Comparison of ENCODE assay signal across 23 cellular contexts in genomic region chr6:154737424-154737823, GRCh38. TPM values are rescaled to one million over a fixed set of nuclear protein-coding genes. Genes with fewer than 3 reads are reported as not detected.
A peak's percentile ranks its signal among the peaks of the same experiment; 100 is the strongest.
DNase-seq lines count a peak whose midpoint lies in the region; ATAC-seq lines count a peak whose summit lies in the region.
"Had no signal": no experiment of that assay in that cellular context is flagged by ENCODE, and none has a peak within 500 bp of the region (broad histone marks: within the 10 kb centered on the region; RNA-seq: fewer than 3 reads in every experiment).

No MANE protein-coding gene starts in this region.

- WGBS in trophoblast cell (ENCODE audit: extremely low coverage, insufficient coverage, insufficient read length): no CpG with 5 or more reads among the region's 9 CpGs

- H3K4me3 ChIP-seq in CD4-positive, alpha-beta memory T cell (ENCODE audit: low read length in 2 of 2): no peak overlapping the region
- H3K4me3 ChIP-seq in HUES6 (ENCODE audit: low read depth, low read length) (no peak overlapping the region), trophoblast cell (ENCODE audit: low read depth, low read length) (peak overlapping the region; percentile 45)
- H3K4me3 ChIP-seq: hepatocyte, left lung, SJSA1, smooth muscle cell, thoracic aorta had no signal

- no peak overlapping the region for H3K27ac ChIP-seq in CD4-positive, alpha-beta memory T cell (ENCODE audit: low read depth, low read length)
- H3K27ac ChIP-seq in HUES6 (ENCODE audit: low read depth, low read length) (0 out of 2 replicates have a peak overlapping the region, but pooled peaks have one; percentile 24), trophoblast cell (ENCODE audit: low read depth, low read length) (no peak overlapping the region)
- H3K27ac ChIP-seq: hepatocyte, HL-60, SJSA1, thoracic aorta, VCaP had no signal

- no peaks in the 10 kb centered on the region for H3K9me3 ChIP-seq in CD4-positive, alpha-beta memory T cell (ENCODE audit: control insufficient read depth in 1 of 2, low read length in 2 of 2)
- H3K9me3 ChIP-seq in HUES6 (ENCODE audit: control insufficient read depth, insufficient read depth, low read depth, low read length) (no peaks in the 10 kb centered on the region), trophoblast cell (ENCODE audit: insufficient read depth, low read depth, low read length) (no peaks in the 10 kb centered on the region)
- H3K9me3 ChIP-seq: left lung, SJSA1, thoracic aorta had no signal

- CTCF ChIA-PET in CD4-positive, alpha-beta memory T cell (lab: Charles Lee; ENCODE audit: partially characterized antibody): interaction anchor here (4.0 kb wide), 1 partner anchor 61 kb away, joined by 16 read pairs; no protein-coding TSS in a partner anchor

- H4K91ac ChIP-seq in trophoblast cell (ENCODE audit: low read depth, low read length): no peak overlapping the region

- H2BK12ac ChIP-seq in trophoblast cell (ENCODE audit: low read length): no peak overlapping the region

- no peak for DNase-seq in CD4-positive, alpha-beta memory T cell
- DNase-seq in trophoblast cell (no peak), SKM-1 (lab: John Stamatoyannopoulos, UW; ENCODE audit: unreplicated experiment) (no peak), OCI-M1 (lab: John Stamatoyannopoulos, UW) (no peak)
- DNase-seq: activated CD4-positive, alpha-beta T cell treated with anti-CD3 and anti-CD28 coated beads, Interleukin-2, amount 10 ng/mL, durations not matched to agents 7 days and 5 days; activated gamma-delta T cell; COR-L47; DMS79 treated with DMSO at 0.1 percent for 48 hours; immature natural killer cell; left lung; NCI-H1417; NCI-H524; stimulated activated CD4-positive, alpha-beta T cell treated with anti-CD3 and anti-CD28 coated beads, Interleukin-2, amount 100 ng/mL, for 48 hours; stimulated activated naive CD4-positive, alpha-beta T cell treated with Interleukin-2 at 50 U/mL for 16 hours had no signal

- no peak overlapping the region for H2BK5ac ChIP-seq in trophoblast cell (ENCODE audit: low read depth, low read length, poor library complexity)

- H3K36me3 ChIP-seq in CD4-positive, alpha-beta memory T cell (ENCODE audit: insufficient read depth, low read length): peaks cover 5% of the 10 kb centered on the region
- H3K36me3 ChIP-seq in HUES6 (ENCODE audit: control insufficient read depth, insufficient read depth, low read length): peaks cover 13% of the 10 kb centered on the region; the same call in 1 of the 2 replicates
- peaks cover 4 to 6% of the 10 kb centered on the region in 2 experiments for H3K36me3 ChIP-seq in trophoblast cell (ENCODE audit: control insufficient read depth in 1 of 2, insufficient read depth in 2 of 2, low read length in 2 of 2)
- H3K36me3 ChIP-seq: thoracic aorta had no signal

- H3K79me2 ChIP-seq in trophoblast cell (ENCODE audit: control insufficient read depth, insufficient read depth, low read length, poor library complexity): peaks cover 30% of the 10 kb centered on the region

- H3K4me1 Mint-ChIP-seq in CD4-positive, alpha-beta memory T cell: peaks cover 47 to 80% (median 66%) of the 10 kb centered on the region in 4 donors
- peaks cover 55% of the 10 kb centered on the region for H3K4me1 Mint-ChIP-seq in dendritic cell treated with granulocyte-macrophage colony-stimulating factor and Interleukin-4, amounts not matched to agents 40 ng/mL and 50 ng/mL, for 4 days (ENCODE audit: low read depth)

- H3K4ac ChIP-seq in trophoblast cell (ENCODE audit: low read depth, low read length): peak overlapping the region; percentile 89

- H3K4me3 Mint-ChIP-seq in CD4-positive, alpha-beta memory T cell: peak overlapping the region in 6 of 8 donors; percentile 20 to 70 (median 42)
- peak overlapping the region; percentile 30 for H3K4me3 Mint-ChIP-seq in dendritic cell treated with granulocyte-macrophage colony-stimulating factor and Interleukin-4, amounts not matched to agents 40 ng/mL and 50 ng/mL, for 4 days
- H3K4me3 Mint-ChIP-seq: activated CD4-positive, alpha-beta T cell treated with anti-CD3 and anti-CD28 coated beads, Interleukin-2, amount 10 ng/mL, durations not matched to agents 7 days and 5 days had no signal

- H3K4me2 ChIP-seq in trophoblast cell (ENCODE audit: low read length): no peak overlapping the region

- H2BK120ac ChIP-seq in trophoblast cell (ENCODE audit: insufficient read depth, low read length, poor library complexity): no peak overlapping the region

- peak overlapping the region; percentile 5 for H2AFZ ChIP-seq in trophoblast cell (ENCODE audit: insufficient read depth, low read length, poor library complexity)
- H2AFZ ChIP-seq: hepatocyte had no signal

- intact Hi-C loops in CD4-positive, alpha-beta memory T cell (cut with micrococcal nuclease): loop anchor here (10.0 kb wide), 2 partner anchors 493 to 1733 kb away; partner anchors contain the start of gene MTRF1L
- intact Hi-C loops in dendritic cell treated with granulocyte-macrophage colony-stimulating factor and Interleukin-4, amounts not matched to agents 40 ng/mL and 50 ng/mL, for 4 days (cut with micrococcal nuclease): loop anchor here (10.0 kb wide), 1 partner anchor 383 kb away; the partner anchor contains the start of gene IPCEF1

- H4K12ac ChIP-seq in trophoblast cell (ENCODE audit: low read depth, low read length): no peak overlapping the region

- no peaks in the 10 kb centered on the region for H3K27me3 Mint-ChIP-seq in CD4-positive, alpha-beta memory T cell
- H3K27me3 Mint-ChIP-seq in dendritic cell treated with granulocyte-macrophage colony-stimulating factor and Interleukin-4, amounts not matched to agents 40 ng/mL and 50 ng/mL, for 4 days: no peaks in the 10 kb centered on the region
- H3K27me3 Mint-ChIP-seq: activated CD4-positive, alpha-beta T cell treated with anti-CD3 and anti-CD28 coated beads, Interleukin-2, amount 10 ng/mL, durations not matched to agents 7 days and 5 days had no signal

- no peak overlapping the region for H4K8ac ChIP-seq in trophoblast cell (ENCODE audit: low read depth, low read length)

- peaks cover 17 to 30% of the 10 kb centered on the region in 2 donors for H3K36me3 Mint-ChIP-seq in CD4-positive, alpha-beta memory T cell
- H3K36me3 Mint-ChIP-seq in dendritic cell treated with granulocyte-macrophage colony-stimulating factor and Interleukin-4, amounts not matched to agents 40 ng/mL and 50 ng/mL, for 4 days (ENCODE audit: low read depth): peaks cover 55% of the 10 kb centered on the region

- peaks cover 85% of the 10 kb centered on the region for H3K4me1 ChIP-seq in CD4-positive, alpha-beta memory T cell (ENCODE audit: insufficient read depth, low read length)
- H3K4me1 ChIP-seq in HUES6 (ENCODE audit: control insufficient read depth, insufficient read depth, low read length) (peaks cover 20% of the 10 kb centered on the region), trophoblast cell (ENCODE audit: control insufficient read depth in 1 of 2, insufficient read depth in 2 of 2, low read length in 2 of 2) (peaks cover 2 to 14% of the 10 kb centered on the region in 2 experiments)

- no peak overlapping the region for H2AK5ac ChIP-seq in trophoblast cell (ENCODE audit: low read length)

- no peak for ATAC-seq in GM19463 (IDR thresholded peaks at IDR 0.05; ENCODE audit: unreplicated experiment)
- ATAC-seq: left lung had no signal

- POLR2A ChIA-PET in CD4-positive, alpha-beta memory T cell (lab: Charles Lee; ENCODE audit: partially characterized antibody): interaction anchor here (1.6 kb wide), 1 partner anchor 30 kb away, joined by 4 read pairs; no protein-coding TSS in a partner anchor

- peaks cover 12% of the 10 kb centered on the region for H3K79me1 ChIP-seq in trophoblast cell (ENCODE audit: low read length)

- no peak overlapping the region for H3K18ac ChIP-seq in trophoblast cell (ENCODE audit: low read length)

- H3K9me3 Mint-ChIP-seq in CD4-positive, alpha-beta memory T cell: no peaks in the 10 kb centered on the region
- H3K9me3 Mint-ChIP-seq in dendritic cell treated with granulocyte-macrophage colony-stimulating factor and Interleukin-4, amounts not matched to agents 40 ng/mL and 50 ng/mL, for 4 days: no peaks in the 10 kb centered on the region
- H3K9me3 Mint-ChIP-seq: activated CD4-positive, alpha-beta T cell treated with anti-CD3 and anti-CD28 coated beads, Interleukin-2, amount 10 ng/mL, durations not matched to agents 7 days and 5 days; immature natural killer cell had no signal

- H3K23ac ChIP-seq in trophoblast cell (ENCODE audit: low read length): no peak overlapping the region

- no peak overlapping the region for H3K27ac Mint-ChIP-seq in CD4-positive, alpha-beta memory T cell
- H3K27ac Mint-ChIP-seq in dendritic cell treated with granulocyte-macrophage colony-stimulating factor and Interleukin-4, amounts not matched to agents 40 ng/mL and 50 ng/mL, for 4 days: no peak overlapping the region
- H3K27ac Mint-ChIP-seq: activated CD4-positive, alpha-beta T cell treated with anti-CD3 and anti-CD28 coated beads, Interleukin-2, amount 10 ng/mL, durations not matched to agents 7 days and 5 days had no signal

- H3K9ac ChIP-seq in HUES6 (ENCODE audit: low read length) (no peak overlapping the region), trophoblast cell (ENCODE audit: low read length) (no peak overlapping the region)

- H3K14ac ChIP-seq in trophoblast cell (ENCODE audit: low read length): no peak overlapping the region

- no peaks in the 10 kb centered on the region for H3K27me3 ChIP-seq in CD4-positive, alpha-beta memory T cell (ENCODE audit: insufficient read depth, low read length)
- no peaks in the 10 kb centered on the region for H3K27me3 ChIP-seq in HUES6 (ENCODE audit: control insufficient read depth, insufficient read depth, low read length)
- H3K27me3 ChIP-seq in trophoblast cell (ENCODE audit: insufficient read depth, low read length): no peaks in the 10 kb centered on the region
- H3K27me3 ChIP-seq: hepatocyte, left lung, SJSA1 had no signal

RNA-seq across cellular contexts. Expression of gene SCAF8, which starts 4.2 kb away (rescaled TPM):
- total RNA-seq in CD4-positive, alpha-beta memory T cell: 10 to 100 TPM; 59.9 to 60.5 TPM
- 10 to 100 TPM in 1 of 2 donors, 1 to 10 TPM in 1; 4.5 to 20.5 TPM for polyA plus RNA-seq in CD4-positive, alpha-beta memory T cell
- polyA plus RNA-seq in trophoblast cell (2013): 24.2 and 25.5 TPM in 2 replicates
